Comparison of ENCODE assay signal across 31 cellular contexts in the genomic region with DNA sequence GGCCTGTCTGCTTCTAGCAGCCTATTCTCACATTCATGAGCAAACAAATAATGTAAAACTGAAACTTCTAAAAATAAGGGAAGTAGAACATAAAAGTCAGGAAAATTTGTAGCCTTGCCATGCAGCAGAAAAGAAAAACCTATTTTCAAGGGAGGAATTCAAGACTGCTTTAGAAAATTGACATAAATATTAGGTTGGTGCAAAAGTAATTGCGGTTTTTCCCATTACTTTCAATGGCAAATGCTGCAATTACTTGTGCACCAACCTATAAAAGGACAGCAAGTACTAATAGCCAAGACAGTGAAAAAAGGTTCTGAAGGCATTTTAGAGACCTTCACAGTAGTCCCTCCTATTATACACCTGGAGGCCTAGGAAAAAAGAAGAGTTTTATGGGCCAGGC.
"Had no signal": no experiment of that assay in that cellular context is flagged by ENCODE, and none has a peak within 500 bp of the region (broad histone marks: within the 10 kb centered on the region; RNA-seq: fewer than 3 reads in every experiment).

No MANE protein-coding gene starts in this region.

- ATAC-seq: activated CD4-positive, alpha-beta T cell treated with anti-CD3 and anti-CD28 coated beads for 36 hours; activated CD4-positive, CD25-positive, alpha-beta regulatory T cell treated with anti-CD3 and anti-CD28 coated beads, Interleukin-2, amount 50 U/mL, for 24 hours; activated CD8-positive, alpha-beta memory T cell treated with anti-CD3 and anti-CD28 coated beads, Interleukin-2, amount 10 ng/mL, durations not matched to agents 7 days and 5 days; activated CD8-positive, alpha-beta T cell treated with anti-CD3 and anti-CD28 coated beads, Interleukin-2, amount 10 ng/mL, durations not matched to agents 7 days and 5 days; activated naive CD8-positive, alpha-beta T cell treated with anti-CD3 and anti-CD28 coated beads, Interleukin-2, amount 50 U/mL, for 24 hours; WTC11 had no signal

- H3K4me3 ChIP-seq: ascending aorta, cardiac muscle cell had no signal

- DNase-seq: activated CD4-positive, alpha-beta memory T cell treated with anti-CD3 and anti-CD28 coated beads, Interleukin-2, amount 10 ng/mL, durations not matched to agents 7 days and 5 days; activated CD4-positive, alpha-beta T cell treated with anti-CD3 and anti-CD28 coated beads for 1 hour; activated CD4-positive, alpha-beta T cell treated with anti-CD3 and anti-CD28 coated beads for 36 hours; activated CD4-positive, alpha-beta T cell treated with anti-CD3 and anti-CD28 coated beads for 48 hours; activated CD4-positive, alpha-beta T cell treated with anti-CD3 and anti-CD28 coated beads, Interleukin-2, amount 10 ng/mL, durations not matched to agents 7 days and 5 days; activated CD4-positive, alpha-beta T cell treated with anti-CD3 and anti-CD28 coated beads, Interleukin-2, amount 50 U/mL, for 48 hours; activated CD4-positive, CD25-positive, alpha-beta regulatory T cell; activated CD8-positive, alpha-beta memory T cell treated with anti-CD3 and anti-CD28 coated beads for 24 hours; activated CD8-positive, alpha-beta memory T cell treated with anti-CD3 and anti-CD28 coated beads, Interleukin-2, amount 10 ng/mL, durations not matched to agents 7 days and 5 days; activated CD8-positive, alpha-beta memory T cell treated with anti-CD3 and anti-CD28 coated beads, Interleukin-2, amount 50 U/mL, for 48 hours; activated CD8-positive, alpha-beta T cell treated with anti-CD3 and anti-CD28 coated beads, Interleukin-2, amount 10 ng/mL, durations not matched to agents 7 days and 5 days; activated effector memory CD4-positive, alpha-beta T cell treated with Interleukin-2 at 50 U/mL for 16 hours; activated gamma-delta T cell; activated naive CD4-positive, alpha-beta T cell treated with anti-CD3 and anti-CD28 coated beads, Interleukin-2, amount 10 ng/mL, durations not matched to agents 7 days and 5 days; activated naive CD4-positive, alpha-beta T cell treated with Interleukin-2 at 50 U/mL for 16 hours; activated naive CD8-positive, alpha-beta T cell treated with anti-CD3 and anti-CD28 coated beads, Interleukin-2, amount 10 ng/mL, durations not matched to agents 7 days and 5 days; activated naive CD8-positive, alpha-beta T cell treated with anti-CD3 and anti-CD28 coated beads, Interleukin-2, amount 50 U/mL, for 24 hours; activated T-cell treated with anti-CD3 and anti-CD28 coated beads, Interleukin-2, amount 50 U/mL, for 24 hours; activated T-cell treated with anti-CD3 and anti-CD28 coated beads, Interleukin-2, amount 50 U/mL, for 48 hours; amygdala; anterior cingulate cortex; caudate nucleus; cerebellar nuclear complex; T-helper 2 cell; T-helper 9 cell; WERI-Rb-1 had no signal

- H3K36me3 ChIP-seq: ascending aorta, cardiac muscle cell, WERI-Rb-1 had no signal

- FAIRE-seq: bronchial epithelial cell had no signal

- H3K27ac ChIP-seq: ascending aorta, cardiac muscle cell, WERI-Rb-1 had no signal

- H3K27me3 ChIP-seq: ascending aorta, cardiac muscle cell had no signal

- H3K4me1 ChIP-seq: ascending aorta had no signal

- H3K9me3 ChIP-seq: ascending aorta had no signal
